In genomic region chr19:4669723-4670480, GRCh38 we compare ENCODE assay signal across 8 cellular contexts. TPM values are rescaled to one million over a fixed set of nuclear protein-coding genes. Genes with fewer than 3 reads are reported as not detected.
A peak's percentile ranks its signal among the peaks of the same experiment; 100 is the strongest.
DNase-seq lines count a peak whose midpoint lies in the region; ATAC-seq and TF ChIP-seq lines count a peak whose summit lies in the region.

TSS of gene MYDGF (minus strand) at chr19:4670342. CDS start at chr19:4670334, 8 bp downstream.

- intact Hi-C loops in Caco-2 (cut with micrococcal nuclease; ENCODE audit: unreplicated experiment) (loop anchor here (5.0 kb wide), 1 partner anchor 52 kb away; the partner anchor contains the start of gene DPP9), PC-9 (cut with micrococcal nuclease; ENCODE audit: unreplicated experiment) (no loop called here)

- POLR2A ChIA-PET in Caco-2 (lab: Charles Lee) (interaction anchor here (0.6 to 0.7 kb wide), 2 partner anchors 30 to 96 kb away, joined by 3 to 5 read pairs; no protein-coding TSS in a partner anchor), PC-9 (lab: Charles Lee; ENCODE audit: unreplicated experiment) (no interaction called here)

- peak; percentile 35 for TF ChIP-seq POLR2A in erythroblast (IDR thresholded peaks at IDR 0.05; ENCODE audit: low read length)

- H3K27me3 ChIP-seq in Caco-2 (replicated peaks; ENCODE audit: control insufficient read depth, insufficient read depth, low read length) (no peaks in the 10 kb centered on the region), PC-9 (ENCODE audit: insufficient read depth, low read depth) (no peaks in the 10 kb centered on the region), mucosa of stomach (ENCODE audit: control insufficient read depth, insufficient read depth, low read length) (no peaks in the 10 kb centered on the region)

- TF ChIP-seq CTCF in Caco-2 (IDR thresholded peaks at IDR 0.05; ENCODE audit: insufficient read depth in 1 of 2, low read depth in 1 of 2, low read length in 1 of 2, severe bottlenecking in 1 of 2, unreplicated experiment in 1 of 2): no peak
- TF ChIP-seq CTCF in PC-9 (conservative IDR thresholded peaks at IDR 0.05): no peak

- CTCF ChIA-PET in Caco-2 (lab: Charles Lee) (no interaction called here), PC-9 (lab: Charles Lee) (no interaction called here)

- H3K27ac Mint-ChIP-seq in Caco-2 (ENCODE audit: unreplicated experiment): peak within 1 kb of the TSS; percentile 85

- H3K4me1 ChIP-seq in Caco-2 (peaks cover 14% of the 10 kb centered on the region), PC-9 (replicated peaks; ENCODE audit: insufficient read depth) (no peaks in the 10 kb centered on the region), mucosa of stomach (ENCODE audit: control insufficient read depth, insufficient read depth, low read length) (peaks cover 21% of the 10 kb centered on the region)

- peak within 1 kb of the TSS; percentile 73 for H3K4me2 ChIP-seq in PC-9

- H3K4me1 Mint-ChIP-seq in Caco-2 (ENCODE audit: low read depth, unreplicated experiment): no peaks in the 10 kb centered on the region

- H3K4me3 ChIP-seq in Caco-2 (ENCODE audit: low read depth, low read length) (peak within 1 kb of the TSS; percentile 94), PC-9 (peak within 1 kb of the TSS; percentile 54), mucosa of stomach (ENCODE audit: low read length) (peak within 1 kb of the TSS; percentile 60)

- no peaks in the 10 kb centered on the region for H3K9me2 ChIP-seq in PC-9 (ENCODE audit: insufficient read depth)

- peak; percentile 80 for ATAC-seq in GM21526 (IDR thresholded peaks at IDR 0.05; ENCODE audit: low FRiP score, unreplicated experiment)

- H3K79me2 ChIP-seq in PC-9 (ENCODE audit: low read depth): peaks cover 7% of the 10 kb centered on the region; the same call in 1 of the 2 replicates

- H3K36me3 ChIP-seq in Caco-2 (ENCODE audit: control insufficient read depth, insufficient read depth, low read length) (no peaks in the 10 kb centered on the region; the same call in 1 of the 2 replicates), PC-9 (ENCODE audit: low read depth) (no peaks in the 10 kb centered on the region), mucosa of stomach (ENCODE audit: control insufficient read depth, insufficient read depth, low read length) (no peaks in the 10 kb centered on the region)

- no peaks in the 10 kb centered on the region for H3K27me3 Mint-ChIP-seq in Caco-2 (ENCODE audit: insufficient read depth, unreplicated experiment)

- H2AFZ ChIP-seq in PC-9: no peak within 1 kb of the TSS

- no peaks in the 10 kb centered on the region for H3K9me3 ChIP-seq in Caco-2
- H3K9me3 ChIP-seq in PC-9 (ENCODE audit: insufficient read depth, low read depth): no peaks in the 10 kb centered on the region
- H3K9me3 ChIP-seq in mucosa of stomach (ENCODE audit: control insufficient read depth, low read length): no peaks in the 10 kb centered on the region

- H3K27ac ChIP-seq in PC-9: peak within 1 kb of the TSS; percentile 65

- peaks cover 20% of the 10 kb centered on the region for H3K36me3 Mint-ChIP-seq in Caco-2 (ENCODE audit: insufficient read depth, unreplicated experiment)

- peak within 1 kb of the TSS; percentile 73 for H3K9ac ChIP-seq in mucosa of stomach (ENCODE audit: low read length)

- peak; percentile 92 to 93 for DNase-seq in Caco-2
- peak; percentile 55 for DNase-seq in KG1 (lab: John Stamatoyannopoulos, UW)
- peak; percentile 33 to 82 for DNase-seq in PC-9
- peak; percentile 94 for DNase-seq in activated T-cell treated with anti-CD3 and anti-CD28 coated beads for 48 hours (ENCODE audit: low read depth)
- DNase-seq in erythroblast (lab: John Stamatoyannopoulos, UW): peak; percentile 93 to 95
- peak; percentile 84 to 88 for DNase-seq in stimulated activated CD8-positive, alpha-beta memory T cell treated with anti-CD3 and anti-CD28 coated beads, Interleukin-4, amount 100 ng/mL, for 4 hours (ENCODE audit: low read depth in 2 of 2, low spot score in 1 of 2)

- no peaks in the 10 kb centered on the region for H3K9me3 Mint-ChIP-seq in Caco-2 (ENCODE audit: unreplicated experiment)

- H3K4me3 Mint-ChIP-seq in Caco-2 (ENCODE audit: unreplicated experiment): peak within 1 kb of the TSS; percentile 80

- H4K20me1 ChIP-seq in PC-9 (ENCODE audit: insufficient read depth): no peaks in the 10 kb centered on the region

- BruUV-seq in Caco-2 (replicated peaks; lab: Mats Ljungman, UMichigan): no TSS peak
- BruUV-seq in PC-9 (replicated peaks; lab: Mats Ljungman, UMichigan): no TSS peak

- peaks cover 5% of the 10 kb centered on the region; the same call in 1 of the 2 replicates for H3F3A ChIP-seq in PC-9 (ENCODE audit: insufficient read depth, low read depth)

RNA-seq across cellular contexts. Expression of gene MYDGF, which starts in this region (rescaled TPM):
- total RNA-seq in Caco-2 (2022) (106 and 109 TPM in 2 replicates), PC-9 (2021) (60.1 and 76.3 TPM in 2 replicates)

Comparison
In these comparisons a context has a peak if more than half of its experiments do, and no peak if none do; other contexts are left out.
1. Peak in every context shown above with its lines: DNase-seq, ATAC-seq, H3K4me3 ChIP-seq and H3K27ac ChIP-seq.